24 cellular contexts compared by ENCODE assay signal in the genomic region with DNA sequence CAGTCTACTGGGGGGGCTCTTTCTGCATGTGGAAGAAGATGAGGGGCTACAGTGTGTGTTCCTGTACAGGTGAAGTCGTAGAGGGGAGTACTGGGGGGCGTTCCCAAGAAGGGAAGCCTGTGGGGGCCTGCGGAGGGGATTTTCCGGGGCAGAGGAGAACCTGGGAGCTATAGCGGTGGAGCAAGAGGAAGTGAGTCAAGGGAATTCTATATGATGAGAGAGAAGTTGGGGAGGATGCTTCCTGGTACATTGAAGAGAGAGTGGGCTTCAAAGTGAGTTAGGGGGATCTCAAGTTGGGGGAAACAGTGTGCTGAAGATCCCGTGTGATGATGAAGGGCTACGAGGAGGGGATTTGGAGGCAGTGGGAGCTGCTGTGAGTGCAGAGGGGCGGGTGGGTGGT. TPM values are rescaled to one million over a fixed set of nuclear protein-coding genes. Genes with fewer than 3 reads are reported as not detected.
DNase-seq lines count a peak whose midpoint lies in the region; ATAC-seq and TF ChIP-seq lines count a peak whose summit lies in the region.
"Had no signal": no experiment of that assay in that cellular context is flagged by ENCODE, and none has a peak within 500 bp of the region (broad histone marks: within the 10 kb centered on the region; RNA-seq: fewer than 3 reads in every experiment).

No MANE protein-coding gene starts in this region.

- peak overlapping the region; percentile 96 for H3K4me2 ChIP-seq in SK-N-SH

- H3K9me3 Mint-ChIP-seq in stimulated activated effector memory CD8-positive, alpha-beta T cell treated with anti-CD3 and anti-CD28 coated beads, Interleukin-12 subunit alpha, Interleukin-12 subunit beta, amount 100 ng/mL, for 72 hours = no peaks in the 10 kb centered on the region
- H3K9me3 Mint-ChIP-seq in T-helper 2 cell treated with Interferon-gamma antibody and Interleukin-4, amounts not matched to agents 5 μg/mL and 100 μg/mL, for 36 hours = no peaks in the 10 kb centered on the region
- H3K9me3 Mint-ChIP-seq: activated B cell treated with CpG ODN at 0.5 μM for 24 hours; activated CD4-positive, alpha-beta memory T cell treated with anti-CD3 and anti-CD28 coated beads for 36 hours had no signal

- peaks cover 3% of the 10 kb centered on the region for H3F3A ChIP-seq in SK-N-SH (replicated peaks; ENCODE audit: insufficient read depth)

- H3K36me3 ChIP-seq in SK-N-SH (replicated peaks in 1 of 2; ENCODE audit: control insufficient read depth in 1 of 2, insufficient read depth in 2 of 2, low read length in 1 of 2) (no peaks in the 10 kb centered on the region), iPS-18a (ENCODE audit: control insufficient read depth, low read depth, low read length) (peaks cover 16% of the 10 kb centered on the region)
- H3K36me3 ChIP-seq: BE2C, transverse colon had no signal

- no peak overlapping the region for H3K27ac Mint-ChIP-seq in stimulated activated effector memory CD8-positive, alpha-beta T cell treated with anti-CD3 and anti-CD28 coated beads, Interleukin-12 subunit alpha, Interleukin-12 subunit beta, amount 100 ng/mL, for 72 hours
- H3K27ac Mint-ChIP-seq in T-helper 2 cell treated with Interferon-gamma antibody and Interleukin-4, amounts not matched to agents 5 μg/mL and 100 μg/mL, for 36 hours = no peak overlapping the region
- H3K27ac Mint-ChIP-seq: activated B cell treated with CpG ODN at 0.5 μM for 24 hours; activated CD4-positive, alpha-beta memory T cell treated with anti-CD3 and anti-CD28 coated beads for 36 hours had no signal

- TF ChIP-seq CTCF in SK-N-SH (IDR thresholded peaks at IDR 0.05) (no peak), choroid plexus epithelial cell (conservative IDR thresholded peaks at IDR 0.05; ENCODE audit: low read depth, low read length) (no peak)

- no peak overlapping the region for H3K27ac ChIP-seq in SK-N-SH (ENCODE audit: low read depth in 2 of 2, low read length in 1 of 2)
- no peak overlapping the region for H3K27ac ChIP-seq in iPS-18a (ENCODE audit: low read length)
- H3K27ac ChIP-seq: transverse colon had no signal

- H3K9me2 ChIP-seq in SK-N-SH = no peaks in the 10 kb centered on the region

- H3K4me1 Mint-ChIP-seq in stimulated activated effector memory CD8-positive, alpha-beta T cell treated with anti-CD3 and anti-CD28 coated beads, Interleukin-12 subunit alpha, Interleukin-12 subunit beta, amount 100 ng/mL, for 72 hours = peaks cover 32% of the 10 kb centered on the region
- no peaks in the 10 kb centered on the region for H3K4me1 Mint-ChIP-seq in T-helper 2 cell treated with Interferon-gamma antibody and Interleukin-4, amounts not matched to agents 5 μg/mL and 100 μg/mL, for 36 hours (ENCODE audit: low read depth)

- H3K9ac ChIP-seq in SK-N-SH (no peak overlapping the region), iPS-18a (ENCODE audit: low read length) (peak overlapping the region; percentile 75)

- ATAC-seq in SK-N-SH treated with all-trans-retinoic acid at 6 μM for 48 hours (no peak), HG02759 (IDR thresholded peaks at IDR 0.05; ENCODE audit: unreplicated experiment) (no peak)
- no peak for ATAC-seq in stimulated activated effector memory CD8-positive, alpha-beta T cell treated with anti-CD3 and anti-CD28 coated beads, Interleukin-12 subunit alpha, Interleukin-12 subunit beta, amount 100 ng/mL, for 72 hours

- TF ChIP-seq EP300 in SK-N-SH (IDR thresholded peaks at IDR 0.05; ENCODE audit: borderline replicate concordance in 1 of 2, low read depth in 1 of 2, low read length in 1 of 2) = no peak

- CTCF ChIA-PET in SK-N-SH (lab: Yijun Ruan, JAX) = interaction anchor here (1.3 to 2.1 kb wide), 2 partner anchors 12 to 63 kb away, joined by 4 to 9 read pairs; no protein-coding TSS in a partner anchor

- DNase-seq in SK-N-SH (no peak), choroid plexus epithelial cell (ENCODE audit: low read depth) (no peak), cerebellar nuclear complex (lab: John Stamatoyannopoulos, UW) (no peak)
- no peak for DNase-seq in stimulated activated effector memory CD8-positive, alpha-beta T cell treated with anti-CD3 and anti-CD28 coated beads, Interleukin-12 subunit alpha, Interleukin-12 subunit beta, amount 100 ng/mL, for 72 hours (ENCODE audit: low spot score in 2 of 2)
- DNase-seq in T-helper 2 cell treated with Interferon-gamma antibody and Interleukin-4, amounts not matched to agents 5 μg/mL and 100 μg/mL, for 36 hours (ENCODE audit: low spot score) = no peak
- DNase-seq: 8988T; activated B cell treated with CpG ODN at 0.5 μM for 24 hours; activated CD4-positive, alpha-beta memory T cell treated with anti-CD3 and anti-CD28 coated beads for 36 hours; activated gamma-delta T cell treated with Interleukin-2 at 50 U/mL for 16 hours; activated T-cell treated with anti-CD3 and anti-CD28 coated beads for 4 hours; BE2C; kidney; NCI-H1092 treated with DMSO at 0.1 percent for 48 hours; NCI-H2081; retina; RPMI8226; stimulated activated CD4-positive, alpha-beta T cell treated with anti-CD3 and anti-CD28 coated beads, Interleukin-4, amount 100 ng/mL, for 1 hour; stimulated activated naive CD4-positive, alpha-beta T cell treated with Interleukin-2 at 50 U/mL for 16 hours; T-helper 9 cell; transverse colon had no signal

- 58% methylated on average over 8 of the region's 8 CpGs for WGBS in SK-N-SH (ENCODE audit: low lambda C conversion rate)

- no peak for TF ChIP-seq RAD21 in SK-N-SH (IDR thresholded peaks at IDR 0.05; ENCODE audit: low read length)

- POLR2A ChIA-PET in SK-N-SH (lab: Yijun Ruan, JAX) = no interaction called here

- H2AFZ ChIP-seq in SK-N-SH (ENCODE audit: low read depth) = no peak overlapping the region

- H3K4me3 Mint-ChIP-seq in stimulated activated effector memory CD8-positive, alpha-beta T cell treated with anti-CD3 and anti-CD28 coated beads, Interleukin-12 subunit alpha, Interleukin-12 subunit beta, amount 100 ng/mL, for 72 hours = no peak overlapping the region
- H3K4me3 Mint-ChIP-seq in T-helper 2 cell treated with Interferon-gamma antibody and Interleukin-4, amounts not matched to agents 5 μg/mL and 100 μg/mL, for 36 hours = no peak overlapping the region
- H3K4me3 Mint-ChIP-seq: activated B cell treated with CpG ODN at 0.5 μM for 24 hours; activated CD4-positive, alpha-beta memory T cell treated with anti-CD3 and anti-CD28 coated beads for 36 hours had no signal

- H3K36me3 Mint-ChIP-seq in stimulated activated effector memory CD8-positive, alpha-beta T cell treated with anti-CD3 and anti-CD28 coated beads, Interleukin-12 subunit alpha, Interleukin-12 subunit beta, amount 100 ng/mL, for 72 hours = no peaks in the 10 kb centered on the region
- no peaks in the 10 kb centered on the region for H3K36me3 Mint-ChIP-seq in T-helper 2 cell treated with Interferon-gamma antibody and Interleukin-4, amounts not matched to agents 5 μg/mL and 100 μg/mL, for 36 hours (ENCODE audit: low read depth)
- H3K36me3 Mint-ChIP-seq: activated CD4-positive, alpha-beta memory T cell treated with anti-CD3 and anti-CD28 coated beads for 36 hours had no signal

- H3K27me3 ChIP-seq in SK-N-SH (ENCODE audit: insufficient read depth) (no peaks in the 10 kb centered on the region), iPS-18a (ENCODE audit: control insufficient read depth, insufficient read depth, low read length) (peaks cover 4% of the 10 kb centered on the region)

- peaks cover 26% of the 10 kb centered on the region for H3K79me2 ChIP-seq in SK-N-SH (ENCODE audit: insufficient read depth)

- H3K4me1 ChIP-seq in SK-N-SH (ENCODE audit: control insufficient read depth in 1 of 2, insufficient read depth in 2 of 2, low read depth in 1 of 2, low read length in 1 of 2) = peaks cover 19 to 23% of the 10 kb centered on the region in 2 experiments; a peak in 2 of 4 replicates
- H3K4me1 ChIP-seq in iPS-18a (ENCODE audit: control insufficient read depth, low read depth, low read length) = peaks cover 29% of the 10 kb centered on the region
- H3K4me1 ChIP-seq: BE2C, transverse colon had no signal

- peaks cover 68% of the 10 kb centered on the region for H3K27me3 Mint-ChIP-seq in T-helper 2 cell treated with Interferon-gamma antibody and Interleukin-4, amounts not matched to agents 5 μg/mL and 100 μg/mL, for 36 hours (ENCODE audit: low read depth)

- H3K9me3 ChIP-seq in SK-N-SH (no peaks in the 10 kb centered on the region), iPS-18a (ENCODE audit: control insufficient read depth, low read depth, low read length) (no peaks in the 10 kb centered on the region)
- H3K9me3 ChIP-seq: BE2C, transverse colon had no signal

- H3K4me3 ChIP-seq in SK-N-SH (ENCODE audit: low read depth in 2 of 2, low read length in 1 of 2) (peak overlapping the region in 1 of 2 experiments; percentile 62; a peak in 2 of 4 replicates), choroid plexus epithelial cell (ENCODE audit: low read depth, low read length) (peak overlapping the region; percentile 33), iPS-18a (ENCODE audit: low read length) (peak overlapping the region; percentile 84)
- H3K4me3 ChIP-seq: lung, transverse colon had no signal

- no peaks in the 10 kb centered on the region for H4K20me1 ChIP-seq in SK-N-SH (ENCODE audit: insufficient read depth)

TF ChIP-seq in SK-N-SH, 30 proteins besides CTCF, POLR2A, EP300 and RAD21 (continues in another document):
- TF ChIP-seq MEF2A (IDR thresholded peaks at IDR 0.05; ENCODE audit: borderline replicate concordance, low read depth) (no peak), FOXJ3 (CRISPR knock-in tag; IDR thresholded peaks at IDR 0.05) (no peak), TEAD4 (IDR thresholded peaks at IDR 0.05; ENCODE audit: borderline replicate concordance, insufficient read depth) (no peak)

TF ChIP-seq in SK-N-SH treated with all-trans-retinoic acid at 6 μM for 48 hours, 23 proteins besides CTCF, POLR2A, EP300 and RAD21 (continues in another document):
- TF ChIP-seq ZNF565 (CRISPR knock-in tag; conservative IDR thresholded peaks at IDR 0.05; ENCODE audit: low read depth) = no peak
- no peak for TF ChIP-seq ZFP3 (CRISPR knock-in tag; IDR thresholded peaks at IDR 0.05)
- no peak for TF ChIP-seq ZNF70 (CRISPR knock-in tag; IDR thresholded peaks at IDR 0.05)
- TF ChIP-seq TCF4 (CRISPR knock-in tag; IDR thresholded peaks at IDR 0.05; ENCODE audit: borderline replicate concordance) = no peak
- TF ChIP-seq ESRRG (CRISPR knock-in tag; IDR thresholded peaks at IDR 0.05) = no peak

RNA-seq across cellular contexts. Expression of gene CACNG8, which starts 1.9 kb away (rescaled TPM):
- polyA plus RNA-seq in SK-N-SH (2012; rRNA removed) = 1.1 and 1.3 TPM in 2 replicates
- 0.83 and 0.85 TPM in 2 replicates for polyA plus RNA-seq in SK-N-SH (2012; cell fraction: cytosol; rRNA removed)
- polyA plus RNA-seq in SK-N-SH (2012; cell fraction: nucleus; rRNA removed) = 9.0 and 9.6 TPM in 2 replicates

RNA-seq across cellular contexts. Expression of gene CACNG6, which starts 30.6 kb away (rescaled TPM):
- polyA plus RNA-seq in SK-N-SH (2012; rRNA removed) = 0.96 and 1.2 TPM in 2 replicates
- polyA plus RNA-seq in SK-N-SH (2012; cell fraction: cytosol; rRNA removed) = 0.42 and 0.63 TPM in 2 replicates
- polyA plus RNA-seq in SK-N-SH (2012; cell fraction: nucleus; rRNA removed) = 1.6 and 2.3 TPM in 2 replicates

RNA-seq across cellular contexts. Expression of gene CACNG7, which starts 51.8 kb away (rescaled TPM):
- 25.7 and 30.7 TPM in 2 replicates for polyA plus RNA-seq in SK-N-SH (2012; rRNA removed)
- polyA plus RNA-seq in SK-N-SH (2012; cell fraction: cytosol; rRNA removed) = 18.5 and 29.5 TPM in 2 replicates
- 34.0 and 43.1 TPM in 2 replicates for polyA plus RNA-seq in SK-N-SH (2012; cell fraction: nucleus; rRNA removed)
- polyA plus RNA-seq: lung had no signal
